In the genomic region with DNA sequence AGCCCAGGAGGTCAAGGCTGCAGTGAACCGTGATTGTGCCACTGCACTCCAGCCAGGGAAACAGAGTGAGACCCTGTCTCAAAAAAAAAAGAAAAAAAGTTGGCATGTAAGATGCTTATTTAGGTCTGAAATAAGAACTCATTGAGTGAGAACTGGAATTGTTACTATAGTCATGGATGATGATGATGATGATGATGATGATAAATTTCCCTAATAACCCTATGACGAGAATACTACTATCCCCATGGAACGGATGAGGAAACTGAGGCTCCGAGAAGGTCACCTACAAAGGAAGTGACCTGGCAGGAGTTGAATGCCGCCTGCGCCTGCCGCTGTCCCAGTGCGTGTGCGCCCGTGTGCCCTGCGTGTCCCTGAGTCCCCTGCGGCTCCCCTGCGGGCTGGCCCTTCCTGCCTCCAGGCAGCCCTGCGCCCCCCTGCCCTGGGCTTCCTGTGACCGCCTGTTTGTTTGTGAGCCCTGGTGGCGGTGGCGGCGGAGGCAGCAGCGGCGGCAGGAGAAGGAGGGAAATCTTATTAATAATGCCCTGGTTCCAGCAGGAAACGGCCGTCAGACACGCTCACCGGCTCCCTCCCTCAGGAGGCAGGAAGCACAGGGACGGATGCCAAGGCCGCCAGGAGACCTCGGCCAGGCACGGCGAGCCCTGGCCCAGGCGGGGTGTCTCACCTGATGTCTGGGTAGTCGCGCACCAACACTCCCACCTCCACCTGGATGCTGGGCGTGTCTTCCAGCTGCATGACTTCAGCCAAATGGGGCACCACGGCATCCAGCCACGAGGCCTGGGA, we compare ENCODE assay signal across 13 cellular contexts. TPM values are rescaled to one million over a fixed set of nuclear protein-coding genes. Genes with fewer than 3 reads are reported as not detected.
DNase-seq lines count a peak whose midpoint lies in the region; ATAC-seq and TF ChIP-seq lines count a peak whose summit lies in the region.
"Had no signal": no experiment of that assay in that cellular context is flagged by ENCODE, and none has a peak within 500 bp of the region (broad histone marks: within the 10 kb centered on the region; RNA-seq: fewer than 3 reads in every experiment).

No MANE protein-coding gene starts in this region.

- H3K4me3 Mint-ChIP-seq in glutamatergic neuron (ENCODE audit: unreplicated experiment) (peak overlapping the region; percentile 79), neural progenitor cell (peak overlapping the region; percentile 43)
- H3K4me3 Mint-ChIP-seq: activated CD4-positive, alpha-beta T cell treated with anti-CD3 and anti-CD28 coated beads, Interleukin-2, amount 10 ng/mL, durations not matched to agents 7 days and 5 days; activated naive CD8-positive, alpha-beta T cell treated with anti-CD3 and anti-CD28 coated beads, Interleukin-2, amount 10 ng/mL, durations not matched to agents 7 days and 5 days had no signal

- intact Hi-C loops in transverse colon (cut with DNase I; ENCODE audit: low total_unique reads) = no loop called here

- H3K27ac ChIP-seq in neural progenitor cell (no peak overlapping the region), transverse colon (no peak overlapping the region)
- H3K27ac ChIP-seq: vagina had no signal

- H3K4me3 ChIP-seq in H7 (ENCODE audit: insufficient read depth, low read depth, low read length) (peak overlapping the region; percentile 31), neural progenitor cell (peak overlapping the region; percentile 34), transverse colon (no peak overlapping the region)
- H3K4me3 ChIP-seq: vagina had no signal

- H3K4me1 ChIP-seq in neural progenitor cell (no peaks in the 10 kb centered on the region), transverse colon (peaks cover 0 to 3% (median 0%) of the 10 kb centered on the region in 4 donors)

- TF ChIP-seq CTCF in glutamatergic neuron (IDR thresholded peaks at IDR 0.05; ENCODE audit: partially characterized antibody, unreplicated experiment) (no peak), neural progenitor cell (IDR thresholded peaks at IDR 0.05) (no peak), GM10248 (IDR thresholded peaks at IDR 0.05; ENCODE audit: control extremely low read depth, extremely low read depth, low read depth, missing control alignments) (no peak), transverse colon (IDR thresholded peaks at IDR 0.05) (no peak)

- H3K27ac Mint-ChIP-seq in glutamatergic neuron (ENCODE audit: unreplicated experiment) (no peak overlapping the region), neural progenitor cell (no peak overlapping the region)
- H3K27ac Mint-ChIP-seq: activated CD4-positive, alpha-beta T cell treated with anti-CD3 and anti-CD28 coated beads, Interleukin-2, amount 10 ng/mL, durations not matched to agents 7 days and 5 days; activated naive CD8-positive, alpha-beta T cell treated with anti-CD3 and anti-CD28 coated beads, Interleukin-2, amount 10 ng/mL, durations not matched to agents 7 days and 5 days had no signal

- peaks cover 1% of the 10 kb centered on the region for H3K4me1 Mint-ChIP-seq in glutamatergic neuron (ENCODE audit: low read depth, unreplicated experiment)
- peaks cover 16% of the 10 kb centered on the region for H3K4me1 Mint-ChIP-seq in neural progenitor cell

- no peaks in the 10 kb centered on the region for H3F3A ChIP-seq in neural progenitor cell (ENCODE audit: low read depth)

- H3K36me3 ChIP-seq in H7 (replicated peaks; ENCODE audit: control insufficient read depth, insufficient read depth, low read length) = no peaks in the 10 kb centered on the region
- no peaks in the 10 kb centered on the region for H3K36me3 ChIP-seq in neural progenitor cell
- no peaks in the 10 kb centered on the region for H3K36me3 ChIP-seq in transverse colon
- H3K36me3 ChIP-seq: vagina had no signal

- peaks cover 28% of the 10 kb centered on the region for H3K27me3 ChIP-seq in H7 (ENCODE audit: control insufficient read depth, insufficient read depth, low read length)
- H3K27me3 ChIP-seq in neural progenitor cell = peaks cover 78% of the 10 kb centered on the region
- H3K27me3 ChIP-seq in transverse colon = peaks cover 72% of the 10 kb centered on the region
- H3K27me3 ChIP-seq: vagina had no signal

- WGBS in transverse colon (ENCODE audit: low coverage in 1 of 2), 2 donors = 10 to 48% methylated on average over 2 to 30 of the region's 35 CpGs

- in situ Hi-C loops in transverse colon (cut with MboI; ENCODE audit: low pct_ligation_motif_present in 1 of 4, low pct_unique_long_range_greater_than_20kb in 1 of 4, low sequenced_read_pairs in 3 of 4) = no loop called here

- no peaks in the 10 kb centered on the region for H3K79me2 ChIP-seq in neural progenitor cell (ENCODE audit: low read depth)

- H2AFZ ChIP-seq in neural progenitor cell (replicated peaks) = peak overlapping the region; percentile 46

- H3K9me3 Mint-ChIP-seq in glutamatergic neuron (ENCODE audit: unreplicated experiment) = no peaks in the 10 kb centered on the region
- H3K9me3 Mint-ChIP-seq in neural progenitor cell = no peaks in the 10 kb centered on the region
- H3K9me3 Mint-ChIP-seq: activated CD4-positive, alpha-beta T cell treated with anti-CD3 and anti-CD28 coated beads, Interleukin-2, amount 10 ng/mL, durations not matched to agents 7 days and 5 days; activated naive CD8-positive, alpha-beta T cell treated with anti-CD3 and anti-CD28 coated beads, Interleukin-2, amount 10 ng/mL, durations not matched to agents 7 days and 5 days had no signal

- H3K9me3 ChIP-seq in neural progenitor cell (ENCODE audit: low read depth) (no peaks in the 10 kb centered on the region), transverse colon (no peaks in the 10 kb centered on the region)
- H3K9me3 ChIP-seq: vagina had no signal

- no peak for ATAC-seq in HG02885 (IDR thresholded peaks at IDR 0.05; ENCODE audit: poor library complexity, unreplicated experiment)

- H3K36me3 Mint-ChIP-seq in glutamatergic neuron (ENCODE audit: unreplicated experiment) = no peaks in the 10 kb centered on the region
- H3K36me3 Mint-ChIP-seq in neural progenitor cell = no peaks in the 10 kb centered on the region
- H3K36me3 Mint-ChIP-seq: activated naive CD8-positive, alpha-beta T cell treated with anti-CD3 and anti-CD28 coated beads, Interleukin-2, amount 10 ng/mL, durations not matched to agents 7 days and 5 days had no signal

- TF ChIP-seq POLR2A in transverse colon (IDR thresholded peaks at IDR 0.05) = no peak

- peaks cover 13% of the 10 kb centered on the region for H3K27me3 Mint-ChIP-seq in glutamatergic neuron (ENCODE audit: unreplicated experiment)
- H3K27me3 Mint-ChIP-seq in neural progenitor cell (ENCODE audit: insufficient read depth, low read depth) = peaks cover 39% of the 10 kb centered on the region

- DNase-seq in H7 (peak; percentile 83), NCI-H69 (lab: John Stamatoyannopoulos, UW) (peak; percentile 90), glutamatergic neuron (peak; percentile 37), neural progenitor cell (ENCODE audit: low spot score) (peak; percentile 47), GM10248 (ENCODE audit: extremely low spot score) (no peak), ureter (ENCODE audit: low spot score) (no peak), transverse colon (no peak)
- DNase-seq: activated CD4-positive, alpha-beta T cell treated with anti-CD3 and anti-CD28 coated beads, Interleukin-2, amount 10 ng/mL, durations not matched to agents 7 days and 5 days; activated naive CD8-positive, alpha-beta T cell treated with anti-CD3 and anti-CD28 coated beads, Interleukin-2, amount 10 ng/mL, durations not matched to agents 7 days and 5 days; KBM-7 had no signal

- no peak overlapping the region for H3K9ac ChIP-seq in neural progenitor cell

- CTCF ChIA-PET in GM10248 (lab: Yijun Ruan, JAX) = interaction anchor here (1.4 kb wide), 1 partner anchor 28 kb away, joined by 3 read pairs; no protein-coding TSS in a partner anchor

- peak overlapping the region; percentile 61 for H3K4me2 ChIP-seq in neural progenitor cell

- peaks cover 13% of the 10 kb centered on the region for H4K20me1 ChIP-seq in neural progenitor cell (ENCODE audit: low read depth)

- no peak for TF ChIP-seq EP300 in transverse colon (IDR thresholded peaks at IDR 0.05; ENCODE audit: low read depth)

- POLR2A ChIA-PET in GM10248 (lab: Yijun Ruan, JAX) = no interaction called here

RNA-seq across cellular contexts. Expression of a gene that starts 29.6 kb away (rescaled TPM):
- 2.2 and 5.4 TPM in 2 replicates for total RNA-seq in H7 (2014; rRNA removed; shearing (Covaris generic))
- total RNA-seq in glutamatergic neuron (ENCODE audit: unreplicated experiment) = not detected
- 0.06 TPM in 1 of 2 replicates, not detected in the other for total RNA-seq in neural progenitor cell (ENCODE audit: low replicate concordance)
- total RNA-seq in ureter = 7.2 TPM
- total RNA-seq in transverse colon = 1 to 10 TPM in 2 of 4 donors, under 1 TPM in 1, not detected in 1; 0.68 to 7.0 (median 1.1) TPM
- total RNA-seq: activated CD4-positive, alpha-beta T cell treated with anti-CD3 and anti-CD28 coated beads, Interleukin-2, amount 10 ng/mL, durations not matched to agents 7 days and 5 days; activated naive CD8-positive, alpha-beta T cell treated with anti-CD3 and anti-CD28 coated beads, Interleukin-2, amount 10 ng/mL, durations not matched to agents 7 days and 5 days; OCI-LY7 had no signal

RNA-seq across cellular contexts. Expression of a gene that starts 35.5 kb away (rescaled TPM):
- total RNA-seq in H7 (2014; rRNA removed; shearing (Covaris generic)) = 16.1 and 26.5 TPM in 2 replicates
- total RNA-seq in glutamatergic neuron (ENCODE audit: unreplicated experiment) = 110 TPM
- total RNA-seq in neural progenitor cell (ENCODE audit: low replicate concordance) = 22.8 and 30.1 TPM in 2 replicates
- 32.0 TPM for total RNA-seq in ureter
- 10 to 100 TPM; 11.0 to 40.8 (median 13.2) TPM for total RNA-seq in transverse colon

RNA-seq across cellular contexts. Expression of a gene that starts 37.0 kb away (rescaled TPM):
- total RNA-seq in H7 (2014; rRNA removed; shearing (Covaris generic)) = 3.4 and 4.3 TPM in 2 replicates
- total RNA-seq in glutamatergic neuron (ENCODE audit: unreplicated experiment) (8.1 TPM), neural progenitor cell (ENCODE audit: low replicate concordance) (2.0 and 3.8 TPM in 2 replicates), ureter (15.0 TPM), transverse colon (10 to 100 TPM in 1 of 4 donors, 1 to 10 TPM in 3; 5.0 to 10.3 (median 9.2) TPM)

RNA-seq across cellular contexts. Expression of a gene that starts 37.6 kb away (rescaled TPM):
- 39.3 and 47.4 TPM in 2 replicates for total RNA-seq in H7 (2014; rRNA removed; shearing (Covaris generic))
- 31.6 TPM for total RNA-seq in glutamatergic neuron (ENCODE audit: unreplicated experiment)
- total RNA-seq in neural progenitor cell (ENCODE audit: low replicate concordance) = 24.7 and 55.1 TPM in 2 replicates
- total RNA-seq in ureter = 37.7 TPM
- 10 to 100 TPM in 3 of 4 donors, not detected in 1; 15.7 to 51.2 (median 29.7) TPM for total RNA-seq in transverse colon

RNA-seq across cellular contexts. Expression of a gene that starts 54.8 kb away (rescaled TPM):
- total RNA-seq in H7 (2014; rRNA removed; shearing (Covaris generic)) = 0.24 and 0.70 TPM in 2 replicates
- total RNA-seq in glutamatergic neuron (ENCODE audit: unreplicated experiment) (1.2 TPM), neural progenitor cell (ENCODE audit: low replicate concordance) (0.02 and 0.19 TPM in 2 replicates), ureter (0.60 TPM), transverse colon (1 to 10 TPM in 1 of 4 donors, under 1 TPM in 1, not detected in 2; 0.32 to 1.5 TPM)

Comparison
In these comparisons a context has a peak if more than half of its experiments do, and no peak if none do; other contexts are left out.
1. DNase-seq: peak in H7 (single experiment), NCI-H69 (single experiment), glutamatergic neuron (single experiment) and neural progenitor cell (single experiment); none in GM10248 (single experiment), ureter (single experiment) and transverse colon (single experiment).
2. H3K4me3 ChIP-seq: peak in H7 (single experiment) and neural progenitor cell (single experiment); none in transverse colon (0 of 4).